ENCODE assay signal across 8 cellular contexts in the genomic region with DNA sequence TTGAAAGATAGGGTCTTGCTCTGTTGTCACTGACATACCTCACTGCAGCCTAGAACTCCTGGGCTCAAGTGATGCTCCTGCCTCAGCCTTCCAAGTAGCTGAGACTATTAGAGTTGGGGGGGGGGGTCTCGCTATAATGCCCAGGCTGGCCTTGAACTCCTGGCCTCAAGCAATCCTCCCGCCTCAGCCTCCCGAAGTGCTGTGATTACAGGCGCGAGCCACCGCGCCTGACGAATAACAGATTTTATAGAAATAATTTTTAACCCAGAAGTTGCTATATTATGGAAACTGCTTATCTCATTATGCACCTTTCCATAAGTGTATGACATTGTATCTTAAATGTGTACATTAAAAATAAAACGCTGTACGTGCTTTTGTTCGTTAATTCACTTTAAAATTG. TPM values are rescaled to one million over a fixed set of nuclear protein-coding genes. Genes with fewer than 3 reads are reported as not detected.
DNase-seq lines count a peak whose midpoint lies in the region; ATAC-seq and TF ChIP-seq lines count a peak whose summit lies in the region.

No MANE protein-coding gene starts in this region.

- intact Hi-C loops in CD4-positive, alpha-beta memory T cell (cut with micrococcal nuclease), result no loop called here

- H3K36me3 ChIP-seq in CD4-positive, alpha-beta memory T cell (ENCODE audit: insufficient read depth, low read length), result no peaks in the 10 kb centered on the region
- peaks cover under 1% of the 10 kb centered on the region for H3K36me3 ChIP-seq in OCI-LY3 (replicated peaks; ENCODE audit: low read depth, low read length)
- H3K36me3 ChIP-seq in osteoblast (ENCODE audit: insufficient read depth, low read length), result peaks cover 3% of the 10 kb centered on the region

- CTCF ChIA-PET in CD4-positive, alpha-beta memory T cell (lab: Charles Lee; ENCODE audit: partially characterized antibody), result interaction anchor here (2.0 to 3.6 kb wide), 2 partner anchors 9 to 55 kb away, joined by 5 to 10 read pairs; a partner anchor contains a TSS

- TF ChIP-seq CTCF in OCI-LY3 (IDR thresholded peaks at IDR 0.05; ENCODE audit: low read depth, low read length) (no peak), endothelial cell (IDR thresholded peaks at IDR 0.05; ENCODE audit: unreplicated experiment) (no peak), osteoblast (IDR thresholded peaks at IDR 0.05; ENCODE audit: extremely low read depth, low read depth, low read length) (no peak)

- H3K27ac ChIP-seq in CD4-positive, alpha-beta memory T cell (ENCODE audit: low read depth, low read length), result peak overlapping the region; percentile 76
- H3K27ac ChIP-seq in OCI-LY3 (ENCODE audit: low read length), result peak overlapping the region; percentile 57; the same call in 1 of the 2 replicates
- peak overlapping the region; percentile 81 for H3K27ac ChIP-seq in osteoblast (ENCODE audit: low read depth, low read length)

- H3K27ac Mint-ChIP-seq in CD4-positive, alpha-beta memory T cell, result peak overlapping the region; percentile 94 to 99 (median 98)
- H3K27ac Mint-ChIP-seq in endothelial cell (ENCODE audit: unreplicated experiment), result peak overlapping the region; percentile 80

- no peaks in the 10 kb centered on the region for H4K20me1 ChIP-seq in OCI-LY3 (ENCODE audit: insufficient read depth, low read length)
- no peaks in the 10 kb centered on the region for H4K20me1 ChIP-seq in osteoblast (ENCODE audit: insufficient read depth, low read length)

- peaks cover 0 to 8% (median 0%) of the 10 kb centered on the region in 8 donors for H3K9me3 Mint-ChIP-seq in CD4-positive, alpha-beta memory T cell
- H3K9me3 Mint-ChIP-seq in endothelial cell (ENCODE audit: unreplicated experiment), result no peaks in the 10 kb centered on the region

- no peaks in the 10 kb centered on the region for H3K27me3 Mint-ChIP-seq in CD4-positive, alpha-beta memory T cell
- peaks cover 7% of the 10 kb centered on the region for H3K27me3 Mint-ChIP-seq in endothelial cell (ENCODE audit: unreplicated experiment)

- peak overlapping the region; percentile 92 to 99 (median 96) for H3K4me3 Mint-ChIP-seq in CD4-positive, alpha-beta memory T cell
- H3K4me3 Mint-ChIP-seq in endothelial cell (ENCODE audit: unreplicated experiment), result peak overlapping the region; percentile 98

- no peaks in the 10 kb centered on the region for H3K9me3 ChIP-seq in CD4-positive, alpha-beta memory T cell (ENCODE audit: control insufficient read depth in 1 of 2, low read length in 2 of 2)
- no peaks in the 10 kb centered on the region for H3K9me3 ChIP-seq in OCI-LY3 (ENCODE audit: insufficient read depth, low read length)
- no peaks in the 10 kb centered on the region for H3K9me3 ChIP-seq in osteoblast (ENCODE audit: low read depth, low read length)

- ATAC-seq in GM19395 (IDR thresholded peaks at IDR 0.05; ENCODE audit: unreplicated experiment) (no peak), GM21423 (IDR thresholded peaks at IDR 0.05; ENCODE audit: unreplicated experiment) (no peak)

- H3K79me2 ChIP-seq in OCI-LY3 (ENCODE audit: low read length) (peaks cover 6% of the 10 kb centered on the region; the same call in 1 of the 2 replicates), osteoblast (ENCODE audit: insufficient read depth, low read length) (peaks cover 15% of the 10 kb centered on the region)

- H3K4me2 ChIP-seq in OCI-LY3 (ENCODE audit: low read length) (peak overlapping the region; percentile 86), osteoblast (ENCODE audit: insufficient read depth, low read length) (peak overlapping the region; percentile 99)

- no peak for DNase-seq in CD4-positive, alpha-beta memory T cell
- DNase-seq in endothelial cell (ENCODE audit: low spot score) (no peak), osteoblast (ENCODE audit: insufficient read length, low spot score, missing footprints) (no peak), SW 1271 (lab: John Stamatoyannopoulos, UW) (no peak), inferior parietal cortex (ENCODE audit: extremely low spot score) (no peak)

- H3K36me3 Mint-ChIP-seq in CD4-positive, alpha-beta memory T cell, result peaks cover 0 to 14% of the 10 kb centered on the region in 2 donors
- H3K36me3 Mint-ChIP-seq in endothelial cell (ENCODE audit: low read depth, unreplicated experiment), result peaks cover 3% of the 10 kb centered on the region

- peaks cover 17 to 44% (median 32%) of the 10 kb centered on the region in 4 donors for H3K4me1 Mint-ChIP-seq in CD4-positive, alpha-beta memory T cell
- H3K4me1 Mint-ChIP-seq in endothelial cell (ENCODE audit: unreplicated experiment), result peaks cover 7% of the 10 kb centered on the region

- no peaks in the 10 kb centered on the region for H3K27me3 ChIP-seq in CD4-positive, alpha-beta memory T cell (ENCODE audit: insufficient read depth, low read length)
- H3K27me3 ChIP-seq in OCI-LY3 (ENCODE audit: low read depth, low read length) (no peaks in the 10 kb centered on the region), osteoblast (ENCODE audit: insufficient read depth, low read length) (no peaks in the 10 kb centered on the region)

- peak overlapping the region; percentile 80 for H3K9ac ChIP-seq in OCI-LY3 (ENCODE audit: low read length)

- peak overlapping the region; percentile 58 to 67 for H3K4me3 ChIP-seq in CD4-positive, alpha-beta memory T cell (ENCODE audit: low read length in 2 of 2)
- H3K4me3 ChIP-seq in OCI-LY3 (ENCODE audit: low read length), result peak overlapping the region; percentile 92
- peak overlapping the region; percentile 87 for H3K4me3 ChIP-seq in osteoblast (ENCODE audit: insufficient read depth, low read length)

- H2AFZ ChIP-seq in OCI-LY3 (ENCODE audit: low read depth, low read length), result no peak overlapping the region
- H2AFZ ChIP-seq in osteoblast (ENCODE audit: low read length), result peak overlapping the region; percentile 85

- H3K4me1 ChIP-seq in CD4-positive, alpha-beta memory T cell (ENCODE audit: insufficient read depth, low read length), result peaks cover 27% of the 10 kb centered on the region
- H3K4me1 ChIP-seq in OCI-LY3 (ENCODE audit: low read length), result peaks cover 20% of the 10 kb centered on the region
- peaks cover 10% of the 10 kb centered on the region for H3K4me1 ChIP-seq in osteoblast (ENCODE audit: insufficient read depth, low read length)

- POLR2A ChIA-PET in CD4-positive, alpha-beta memory T cell (lab: Charles Lee; ENCODE audit: partially characterized antibody), result interaction anchor here (0.6 to 3.2 kb wide), 6 partner anchors 21 to 143 kb away, joined by 3 to 28 read pairs (median 4); a partner anchor contains a TSS

RNA-seq across cellular contexts. Expression of a gene that starts 0.8 kb away (rescaled TPM):
- total RNA-seq in CD4-positive, alpha-beta memory T cell, result 10 to 100 TPM; 10.7 to 11.6 TPM
- 1 to 10 TPM in 1 of 2 donors, under 1 TPM in 1; 0.65 to 1.6 TPM for polyA plus RNA-seq in CD4-positive, alpha-beta memory T cell
- total RNA-seq in endothelial cell (ENCODE audit: unreplicated experiment), result 12.5 TPM
- total RNA-seq in osteoblast, result 10.9 and 15.6 TPM in 2 replicates

RNA-seq across cellular contexts. Expression of a gene that starts 54.7 kb away (rescaled TPM):
- 100 to 1,000 TPM in 1 of 2 experiments, 10 to 100 TPM in 1; 94.8 to 101 TPM for total RNA-seq in CD4-positive, alpha-beta memory T cell
- 100 to 1,000 TPM; 111 to 159 TPM for polyA plus RNA-seq in CD4-positive, alpha-beta memory T cell
- total RNA-seq in endothelial cell (ENCODE audit: unreplicated experiment) (98.6 TPM), osteoblast (92.3 and 93.7 TPM in 2 replicates)

RNA-seq across cellular contexts. Expression of a gene that starts 55.7 kb away (rescaled TPM):
- total RNA-seq in CD4-positive, alpha-beta memory T cell, result 1 to 10 TPM; 7.0 to 7.9 TPM
- polyA plus RNA-seq in CD4-positive, alpha-beta memory T cell, result 1 to 10 TPM; 2.5 TPM
- total RNA-seq in endothelial cell (ENCODE audit: unreplicated experiment) (9.9 TPM), osteoblast (10.1 and 13.0 TPM in 2 replicates)
